In genomic region chr11:123020968-123021367, GRCh38 we compare ENCODE assay signal across 8 cellular contexts. TPM values are rescaled to one million over a fixed set of nuclear protein-coding genes. Genes with fewer than 3 reads are reported as not detected.
DNase-seq lines count a peak whose midpoint lies in the region; ATAC-seq and TF ChIP-seq lines count a peak whose summit lies in the region.

No MANE protein-coding gene starts in this region.

- H3K4me3 Mint-ChIP-seq in activated T-helper 2 cell treated with anti-CD3 and anti-CD28 coated beads, Interferon-gamma antibody, Interleukin-2, Interleukin-4, amounts not matched to agents 10 μg/mL and 5 μg/mL and 100 μg/mL, durations not matched to agents 14 hours and 24 hours and 36 hours (ENCODE audit: low read depth): no peak overlapping the region

- 45% methylated on average over 2 of the region's 2 CpGs for WGBS in liver

- H3K4me3 ChIP-seq in Jurkat, Clone E6-1 (ENCODE audit: low read length): no peak overlapping the region
- H3K4me3 ChIP-seq in astrocyte of the spinal cord (ENCODE audit: low read depth, low read length) (no peak overlapping the region), liver (ENCODE audit: low read depth in 1 of 3, low read length in 3 of 3) (no peak overlapping the region)

- no peaks in the 10 kb centered on the region for H3K9me3 Mint-ChIP-seq in activated T-helper 2 cell treated with anti-CD3 and anti-CD28 coated beads, Interferon-gamma antibody, Interleukin-2, Interleukin-4, amounts not matched to agents 10 μg/mL and 5 μg/mL and 100 μg/mL, durations not matched to agents 14 hours and 24 hours and 36 hours

- no peaks in the 10 kb centered on the region for H3K27me3 ChIP-seq in liver (ENCODE audit: control insufficient read depth in 4 of 4, insufficient read depth in 4 of 4, low read length in 3 of 4)

- no peaks in the 10 kb centered on the region for H3K4me1 ChIP-seq in liver (ENCODE audit: control insufficient read depth in 4 of 4, insufficient read depth in 4 of 4, low read length in 3 of 4)

- H3K4me1 Mint-ChIP-seq in activated T-helper 2 cell treated with anti-CD3 and anti-CD28 coated beads, Interferon-gamma antibody, Interleukin-2, Interleukin-4, amounts not matched to agents 10 μg/mL and 5 μg/mL and 100 μg/mL, durations not matched to agents 14 hours and 24 hours and 36 hours (ENCODE audit: low read depth): peaks cover 7% of the 10 kb centered on the region

- in situ Hi-C loops in astrocyte of the spinal cord (cut with HindIII; ENCODE audit: low sequenced_read_pairs): no loop called here

- H3K27ac ChIP-seq in liver (ENCODE audit: low read depth in 1 of 2, low read length in 2 of 2): no peak overlapping the region

- H3K9ac ChIP-seq in liver (ENCODE audit: low read depth in 1 of 2, low read length in 2 of 2): no peak overlapping the region

- no peaks in the 10 kb centered on the region for H3K36me3 ChIP-seq in liver (ENCODE audit: control insufficient read depth in 4 of 4, insufficient read depth in 3 of 4, low read depth in 1 of 4, low read length in 3 of 4)

- intact Hi-C loops in activated T-helper 2 cell treated with anti-CD3 and anti-CD28 coated beads, Interferon-gamma antibody, Interleukin-2, Interleukin-4, amounts not matched to agents 10 μg/mL and 5 μg/mL and 100 μg/mL, durations not matched to agents 14 hours and 24 hours and 36 hours (cut with micrococcal nuclease): loop anchor here (5.0 to 10.0 kb wide), 2 partner anchors 226 to 439 kb away; no protein-coding TSS in a partner anchor

- H3K27ac Mint-ChIP-seq in activated T-helper 2 cell treated with anti-CD3 and anti-CD28 coated beads, Interferon-gamma antibody, Interleukin-2, Interleukin-4, amounts not matched to agents 10 μg/mL and 5 μg/mL and 100 μg/mL, durations not matched to agents 14 hours and 24 hours and 36 hours: no peak overlapping the region

- H3K9me3 ChIP-seq in liver (ENCODE audit: control insufficient read depth in 4 of 4, low read length in 3 of 4): no peaks in the 10 kb centered on the region

- ATAC-seq in GM18868 (IDR thresholded peaks at IDR 0.05; ENCODE audit: unreplicated experiment): peak; percentile 74

- no peaks in the 10 kb centered on the region for H3K36me3 Mint-ChIP-seq in activated T-helper 2 cell treated with anti-CD3 and anti-CD28 coated beads, Interferon-gamma antibody, Interleukin-2, Interleukin-4, amounts not matched to agents 10 μg/mL and 5 μg/mL and 100 μg/mL, durations not matched to agents 14 hours and 24 hours and 36 hours (ENCODE audit: low read depth)

- TF ChIP-seq CTCF in astrocyte of the spinal cord (IDR thresholded peaks at IDR 0.05; ENCODE audit: low read depth, low read length) (peak; percentile 86), liver (IDR thresholded peaks at IDR 0.05; ENCODE audit: low read depth, low read length, missing input control) (peak; percentile 29)

- H3K27me3 Mint-ChIP-seq in activated T-helper 2 cell treated with anti-CD3 and anti-CD28 coated beads, Interferon-gamma antibody, Interleukin-2, Interleukin-4, amounts not matched to agents 10 μg/mL and 5 μg/mL and 100 μg/mL, durations not matched to agents 14 hours and 24 hours and 36 hours (ENCODE audit: low read depth): peaks cover 16% of the 10 kb centered on the region

- peak; percentile 25 to 59 for TF ChIP-seq RAD21 in liver (IDR thresholded peaks at IDR 0.05)

- DNase-seq in COLO668 (lab: John Stamatoyannopoulos, UW; ENCODE audit: unreplicated experiment) (peak; percentile 5), RPMI7951 (ENCODE audit: low read depth) (peak; percentile 56), astrocyte of the spinal cord (ENCODE audit: low read depth, low spot score) (peak; percentile 45)
- peak; percentile 44 for DNase-seq in Jurkat, Clone E6-1 (ENCODE audit: low read depth, low spot score)
- DNase-seq in activated effector memory CD4-positive, alpha-beta T cell treated with anti-CD3 and anti-CD28 coated beads, Interleukin-2, amount 50 U/mL, for 16 hours: no peak
- no peak for DNase-seq in activated T-helper 2 cell treated with anti-CD3 and anti-CD28 coated beads, Interferon-gamma antibody, Interleukin-2, Interleukin-4, amounts not matched to agents 10 μg/mL and 5 μg/mL and 100 μg/mL, durations not matched to agents 14 hours and 24 hours and 36 hours (ENCODE audit: low spot score)

TF ChIP-seq in liver, 16 proteins besides CTCF, POLR2A, EP300 and RAD21:
- no peak for TF ChIP-seq REST (IDR thresholded peaks at IDR 0.05)
- no peak for TF ChIP-seq ZBTB33 (IDR thresholded peaks at IDR 0.05)
- TF ChIP-seq MAX (IDR thresholded peaks at IDR 0.05): no peak
- TF ChIP-seq RXRA (IDR thresholded peaks at IDR 0.05): no peak
- TF ChIP-seq TAF1 (conservative IDR thresholded peaks at IDR 0.05): no peak
- no peak for TF ChIP-seq HNF4G (IDR thresholded peaks at IDR 0.05)
- no peak for TF ChIP-seq FOXA2 (IDR thresholded peaks at IDR 0.05)
- no peak for TF ChIP-seq YY1 (IDR thresholded peaks at IDR 0.05)
- no peak for TF ChIP-seq FOXA1 (IDR thresholded peaks at IDR 0.05)
- no peak for TF ChIP-seq SP1 (IDR thresholded peaks at IDR 0.05)
- TF ChIP-seq HNF4A (conservative IDR thresholded peaks at IDR 0.05): no peak
- TF ChIP-seq NR2F2 (IDR thresholded peaks at IDR 0.05): no peak
- no peak for TF ChIP-seq ATF3 (IDR thresholded peaks at IDR 0.05)
- no peak for TF ChIP-seq JUND (IDR thresholded peaks at IDR 0.05)
- TF ChIP-seq GABPA (IDR thresholded peaks at IDR 0.05 in 1 of 2, conservative IDR thresholded peaks at IDR 0.05 in 1 of 2): no peak
- TF ChIP-seq EGR1 (IDR thresholded peaks at IDR 0.05; ENCODE audit: low read depth in 2 of 2): no peak

RNA-seq across cellular contexts. Expression of gene BSX, which starts 39.3 kb away (rescaled TPM):
- not detected for polyA plus RNA-seq in Jurkat, Clone E6-1 (2012; ENCODE audit: insufficient read depth, insufficient read length)
- not detected in 2 replicates for total RNA-seq in RPMI7951 (2014; rRNA removed; shearing (Covaris generic))
- total RNA-seq in liver: not detected
- polyA plus RNA-seq in liver: not detected
- not detected in 2 replicates for total RNA-seq in activated T-helper 2 cell treated with anti-CD3 and anti-CD28 coated beads, Interferon-gamma antibody, Interleukin-2, Interleukin-4, amounts not matched to agents 10 μg/mL and 5 μg/mL and 100 μg/mL, durations not matched to agents 14 hours and 24 hours and 36 hours

RNA-seq across cellular contexts. Expression of gene HSPA8, which starts 41.0 kb away (rescaled TPM):
- polyA plus RNA-seq in Jurkat, Clone E6-1 (2012; ENCODE audit: insufficient read depth, insufficient read length): 2,315 TPM
- total RNA-seq in RPMI7951 (2014; rRNA removed; shearing (Covaris generic)): 1,612 and 2,183 TPM in 2 replicates
- total RNA-seq in liver: 1,000 to 10,000 TPM; 1,425 to 1,445 TPM
- polyA plus RNA-seq in liver: 100 to 1,000 TPM; 215 to 518 TPM
- 3,975 and 4,013 TPM in 2 replicates for total RNA-seq in activated T-helper 2 cell treated with anti-CD3 and anti-CD28 coated beads, Interferon-gamma antibody, Interleukin-2, Interleukin-4, amounts not matched to agents 10 μg/mL and 5 μg/mL and 100 μg/mL, durations not matched to agents 14 hours and 24 hours and 36 hours

Comparison
In these comparisons a context has a peak if more than half of its experiments do, and no peak if none do; other contexts are left out.
1. DNase-seq: peak in COLO668 (single experiment), Jurkat, Clone E6-1 (single experiment), RPMI7951 (single experiment) and astrocyte of the spinal cord (single experiment); none in activated effector memory CD4-positive, alpha-beta T cell treated with anti-CD3 and anti-CD28 coated beads, Interleukin-2, amount 50 U/mL, for 16 hours (single experiment) and activated T-helper 2 cell treated with anti-CD3 and anti-CD28 coated beads, Interferon-gamma antibody, Interleukin-2, Interleukin-4, amounts not matched to agents 10 μg/mL and 5 μg/mL and 100 μg/mL, durations not matched to agents 14 hours and 24 hours and 36 hours (single experiment).